16 cellular contexts compared by ENCODE assay signal in genomic region chr1:184210048-184210447, GRCh38.
DNase-seq lines count a peak whose midpoint lies in the region; ATAC-seq and TF ChIP-seq lines count a peak whose summit lies in the region.
"Had no signal": no experiment of that assay in that cellular context is flagged by ENCODE, and none has a peak within 500 bp of the region (broad histone marks: within the 10 kb centered on the region; RNA-seq: fewer than 3 reads in every experiment).

No MANE protein-coding gene starts in this region.

- ATAC-seq in lung (ENCODE audit: insufficient read depth, low FRiP score): peak; percentile 6
- ATAC-seq in GM19452 (IDR thresholded peaks at IDR 0.05; ENCODE audit: unreplicated experiment): no peak

- H3K36me3 Mint-ChIP-seq in HFFc6 (ENCODE audit: low read depth): no peaks in the 10 kb centered on the region; the same call in 1 of the 2 replicates
- H3K36me3 Mint-ChIP-seq: CD4-positive, CD25-positive, alpha-beta regulatory T cell had no signal

- peaks cover 3% of the 10 kb centered on the region; the same call in 1 of the 2 replicates for H3K27me3 Mint-ChIP-seq in HFFc6 (ENCODE audit: insufficient read depth)
- H3K27me3 Mint-ChIP-seq: activated CD4-positive, alpha-beta T cell treated with anti-CD3 and anti-CD28 coated beads, Interleukin-2, amount 10 ng/mL, durations not matched to agents 7 days and 5 days; dendritic cell treated with granulocyte-macrophage colony-stimulating factor and Interleukin-4, amounts not matched to agents 40 ng/mL and 50 ng/mL, for 4 days had no signal

- WGBS in lung, 2 donors: 76 to 88% methylated on average over 2 of the region's 2 CpGs

- H3K9ac ChIP-seq in colonic mucosa (ENCODE audit: low read depth in 2 of 2, low read length in 2 of 2): no peak overlapping the region

- H3K27ac Mint-ChIP-seq in HFFc6: no peak overlapping the region
- H3K27ac Mint-ChIP-seq: activated CD4-positive, alpha-beta T cell treated with anti-CD3 and anti-CD28 coated beads, Interleukin-2, amount 10 ng/mL, durations not matched to agents 7 days and 5 days; CD4-positive, CD25-positive, alpha-beta regulatory T cell; dendritic cell treated with granulocyte-macrophage colony-stimulating factor and Interleukin-4, amounts not matched to agents 40 ng/mL and 50 ng/mL, for 4 days had no signal

- DNase-seq in AG08396 (ENCODE audit: low spot score) (peak; percentile 11), HFFc6 (peak; percentile 18), colonic mucosa (peak; percentile 20), lung (ENCODE audit: low spot score) (no peak), COLO829 (ENCODE audit: low spot score) (no peak), HT-29 (ENCODE audit: low spot score) (no peak)
- no peak for DNase-seq in activated naive CD4-positive, alpha-beta T cell treated with anti-CD3 and anti-CD28 coated beads, Interleukin-2, amount 50 U/mL, for 16 hours
- DNase-seq: activated CD4-positive, alpha-beta T cell treated with anti-CD3 and anti-CD28 coated beads, Interleukin-2, amount 10 ng/mL, durations not matched to agents 7 days and 5 days; activated naive CD4-positive, alpha-beta T cell; CD4-positive, CD25-positive, alpha-beta regulatory T cell; H7; Karpas-422; midbrain had no signal

- no peaks in the 10 kb centered on the region for H3K9me3 Mint-ChIP-seq in HFFc6
- H3K9me3 Mint-ChIP-seq: activated CD4-positive, alpha-beta T cell treated with anti-CD3 and anti-CD28 coated beads, Interleukin-2, amount 10 ng/mL, durations not matched to agents 7 days and 5 days had no signal

- H3K4me1 ChIP-seq in colonic mucosa: no peaks in the 10 kb centered on the region
- peaks cover 2 to 5% of the 10 kb centered on the region in 2 donors for H3K4me1 ChIP-seq in lung (ENCODE audit: control insufficient read depth in 2 of 2, insufficient read depth in 2 of 2, low read length in 2 of 2)

- H3K27ac ChIP-seq in colonic mucosa (no peak overlapping the region), lung (ENCODE audit: low read depth in 1 of 2, low read length in 1 of 2) (no peak overlapping the region)
- H3K27ac ChIP-seq: thoracic aorta had no signal

- H3K27me3 ChIP-seq in colonic mucosa (no peaks in the 10 kb centered on the region), lung (ENCODE audit: control insufficient read depth, insufficient read depth) (no peaks in the 10 kb centered on the region)

- no peak overlapping the region for H3K4me3 ChIP-seq in colonic mucosa
- no peak overlapping the region for H3K4me3 ChIP-seq in lung
- H3K4me3 ChIP-seq: thoracic aorta had no signal

- H3K9me3 ChIP-seq in colonic mucosa (no peaks in the 10 kb centered on the region), lung (ENCODE audit: control insufficient read depth in 2 of 2, insufficient read depth in 1 of 2, low read length in 1 of 2) (no peaks in the 10 kb centered on the region)
- H3K9me3 ChIP-seq: thoracic aorta had no signal

- H3K36me3 ChIP-seq in colonic mucosa (no peaks in the 10 kb centered on the region), lung (ENCODE audit: control insufficient read depth in 2 of 2, insufficient read depth in 2 of 2, low read length in 2 of 2) (no peaks in the 10 kb centered on the region)
- H3K36me3 ChIP-seq: thoracic aorta had no signal

- no peak for TF ChIP-seq CTCF in HFFc6 (IDR thresholded peaks at IDR 0.05)
- TF ChIP-seq CTCF in colonic mucosa (IDR thresholded peaks at IDR 0.05): no peak
- no peak for TF ChIP-seq CTCF in lung (IDR thresholded peaks at IDR 0.05; ENCODE audit: control extremely low read depth, extremely low read depth)

- intact Hi-C loops in colonic mucosa (cut with DNase I): no loop called here

- no peak overlapping the region for H3K4me3 Mint-ChIP-seq in HFFc6
- H3K4me3 Mint-ChIP-seq: activated CD4-positive, alpha-beta T cell treated with anti-CD3 and anti-CD28 coated beads, Interleukin-2, amount 10 ng/mL, durations not matched to agents 7 days and 5 days; CD4-positive, CD25-positive, alpha-beta regulatory T cell; dendritic cell treated with granulocyte-macrophage colony-stimulating factor and Interleukin-4, amounts not matched to agents 40 ng/mL and 50 ng/mL, for 4 days had no signal

- H3K4me1 Mint-ChIP-seq in HFFc6 (ENCODE audit: low read depth): peaks cover 18% of the 10 kb centered on the region
- H3K4me1 Mint-ChIP-seq: activated CD4-positive, alpha-beta T cell treated with anti-CD3 and anti-CD28 coated beads, Interleukin-2, amount 10 ng/mL, durations not matched to agents 7 days and 5 days; CD4-positive, CD25-positive, alpha-beta regulatory T cell had no signal

Comparison
In these comparisons a context has a peak if more than half of its experiments do, and no peak if none do; other contexts are left out.
1. DNase-seq: peak in AG08396 (single experiment), HFFc6 (single experiment) and colonic mucosa (single experiment); none in lung (single experiment), COLO829 (single experiment), HT-29 (single experiment) and activated naive CD4-positive, alpha-beta T cell treated with anti-CD3 and anti-CD28 coated beads, Interleukin-2, amount 50 U/mL, for 16 hours (single experiment).